28 cellular contexts compared by ENCODE assay signal in the genomic region with DNA sequence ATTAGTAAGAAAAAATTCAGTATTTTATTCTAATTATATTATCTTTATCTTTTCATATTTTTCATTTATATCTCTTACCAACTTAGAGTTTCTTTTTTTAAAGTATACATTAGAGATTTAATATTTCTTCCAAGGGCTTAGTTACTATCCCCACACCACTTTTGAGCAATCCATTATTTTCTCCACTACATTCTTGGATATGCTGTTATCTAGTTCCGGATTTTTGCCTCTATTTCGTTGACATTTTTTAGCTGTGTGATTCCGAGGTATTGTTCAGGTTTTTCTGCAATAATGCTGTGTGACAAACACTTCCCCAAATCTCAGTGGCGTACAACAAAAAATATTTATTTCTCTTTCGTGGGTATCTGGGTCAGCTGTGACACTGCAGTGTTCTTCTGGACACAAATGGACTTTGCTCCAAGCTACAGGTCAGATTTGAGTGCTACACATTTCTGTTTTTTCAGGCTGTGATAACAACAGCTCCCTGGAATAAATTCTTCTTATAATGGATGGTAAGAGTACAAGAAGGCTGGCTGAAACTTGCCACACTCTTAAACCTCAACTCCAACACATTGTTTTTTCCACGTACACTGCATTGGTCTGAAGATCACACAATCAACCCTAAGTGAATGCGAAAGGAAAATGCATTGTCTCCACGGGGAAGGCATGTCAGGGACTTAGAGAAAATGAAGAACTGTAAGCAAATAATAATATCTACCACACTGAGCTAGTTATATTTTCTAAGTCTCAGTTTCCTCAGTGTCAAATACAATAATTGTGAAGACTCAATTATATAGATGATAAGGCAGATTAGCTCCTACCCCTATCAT.
"Had no signal": no experiment of that assay in that cellular context is flagged by ENCODE, and none has a peak within 500 bp of the region (broad histone marks: within the 10 kb centered on the region; RNA-seq: fewer than 3 reads in every experiment).

No MANE protein-coding gene starts in this region.

- H3K36me3 Mint-ChIP-seq: activated naive CD8-positive, alpha-beta T cell; mesothelial cell of epicardium; naive B cell had no signal

- H3K4me1 Mint-ChIP-seq: activated CD4-positive, alpha-beta T cell treated with anti-CD3 and anti-CD28 coated beads for 36 hours; activated CD8-positive, alpha-beta memory T cell treated with anti-CD3 and anti-CD28 coated beads, Interleukin-2, amount 10 ng/mL, durations not matched to agents 7 days and 5 days; central memory CD8-positive, alpha-beta T cell; mesothelial cell of epicardium; naive B cell; nephron progenitor cell had no signal

- H3K27ac ChIP-seq: heart left ventricle, pancreas, psoas muscle, spleen, upper lobe of left lung, vagina had no signal

- H3K9me3 ChIP-seq: heart left ventricle, pancreas, psoas muscle, spleen, upper lobe of left lung, vagina had no signal

- H3K9me3 Mint-ChIP-seq: central memory CD8-positive, alpha-beta T cell; mesothelial cell of epicardium; naive B cell; nephron progenitor cell; stimulated activated naive CD8-positive, alpha-beta T cell treated with anti-CD3 and anti-CD28 coated beads, Interleukin-15, Interleukin-2, amounts not matched to agents 100 ng/mL and 50 ng/mL, for 24 hours had no signal

- H3K4me1 ChIP-seq: heart left ventricle, pancreas, psoas muscle, spleen, upper lobe of left lung, vagina had no signal

- DNase-seq: activated CD4-positive, alpha-beta T cell treated with anti-CD3 and anti-CD28 coated beads for 36 hours; activated CD4-positive, CD25-positive, alpha-beta regulatory T cell; activated CD8-positive, alpha-beta memory T cell treated with anti-CD3 and anti-CD28 coated beads, Interleukin-2, amount 10 ng/mL, durations not matched to agents 7 days and 5 days; activated CD8-positive, alpha-beta T cell treated with anti-CD3 and anti-CD28 coated beads, Interleukin-2, amount 10 ng/mL, durations not matched to agents 7 days and 5 days; activated effector memory CD4-positive, alpha-beta T cell treated with Interleukin-2 at 50 U/mL for 16 hours; activated naive CD4-positive, alpha-beta T cell treated with Interleukin-2 at 50 U/mL for 16 hours; activated T-cell treated with anti-CD3 and anti-CD28 coated beads, Interleukin-2, amount 50 U/mL, for 48 hours; anterior cingulate cortex; dermis blood vessel endothelial cell; effector CD8-positive, alpha-beta T cell; erythroblast; heart left ventricle; left ventricle myocardium superior; mammary epithelial cell; naive B cell; nephron progenitor cell; pancreas; psoas muscle; spleen; stimulated activated CD4-positive, alpha-beta T cell treated with anti-CD3 and anti-CD28 coated beads, Interleukin-2, amount 100 ng/mL, for 48 hours; upper lobe of left lung had no signal

- H3K27me3 ChIP-seq: heart left ventricle, pancreas, spleen, upper lobe of left lung, vagina had no signal

- ATAC-seq: activated CD4-positive, alpha-beta T cell treated with anti-CD3 and anti-CD28 coated beads for 36 hours; activated CD8-positive, alpha-beta memory T cell treated with anti-CD3 and anti-CD28 coated beads, Interleukin-2, amount 10 ng/mL, durations not matched to agents 7 days and 5 days; activated CD8-positive, alpha-beta T cell treated with anti-CD3 and anti-CD28 coated beads, Interleukin-2, amount 10 ng/mL, durations not matched to agents 7 days and 5 days; heart left ventricle; left ventricle myocardium superior; psoas muscle had no signal

- FAIRE-seq: bronchial epithelial cell, endometrium had no signal

- H3K4me3 Mint-ChIP-seq: activated CD4-positive, alpha-beta T cell treated with anti-CD3 and anti-CD28 coated beads for 36 hours; activated CD8-positive, alpha-beta memory T cell treated with anti-CD3 and anti-CD28 coated beads, Interleukin-2, amount 10 ng/mL, durations not matched to agents 7 days and 5 days; activated CD8-positive, alpha-beta T cell treated with anti-CD3 and anti-CD28 coated beads, Interleukin-2, amount 10 ng/mL, durations not matched to agents 7 days and 5 days; activated naive CD8-positive, alpha-beta T cell; central memory CD8-positive, alpha-beta T cell; mesothelial cell of epicardium; naive B cell; nephron progenitor cell; stimulated activated naive CD8-positive, alpha-beta T cell treated with anti-CD3 and anti-CD28 coated beads, Interleukin-15, Interleukin-2, amounts not matched to agents 100 ng/mL and 50 ng/mL, for 24 hours had no signal

- H3K27ac Mint-ChIP-seq: activated CD4-positive, alpha-beta T cell treated with anti-CD3 and anti-CD28 coated beads for 36 hours; activated CD8-positive, alpha-beta memory T cell treated with anti-CD3 and anti-CD28 coated beads, Interleukin-2, amount 10 ng/mL, durations not matched to agents 7 days and 5 days; activated CD8-positive, alpha-beta T cell treated with anti-CD3 and anti-CD28 coated beads, Interleukin-2, amount 10 ng/mL, durations not matched to agents 7 days and 5 days; activated naive CD8-positive, alpha-beta T cell; mesothelial cell of epicardium; naive B cell; nephron progenitor cell; stimulated activated naive CD8-positive, alpha-beta T cell treated with anti-CD3 and anti-CD28 coated beads, Interleukin-15, Interleukin-2, amounts not matched to agents 100 ng/mL and 50 ng/mL, for 24 hours had no signal

- H3K27me3 Mint-ChIP-seq: activated CD4-positive, alpha-beta T cell treated with anti-CD3 and anti-CD28 coated beads for 36 hours; activated naive CD8-positive, alpha-beta T cell; central memory CD8-positive, alpha-beta T cell; naive B cell; stimulated activated naive CD8-positive, alpha-beta T cell treated with anti-CD3 and anti-CD28 coated beads, Interleukin-15, Interleukin-2, amounts not matched to agents 100 ng/mL and 50 ng/mL, for 24 hours had no signal

- H3K4me3 ChIP-seq: heart left ventricle, pancreas, psoas muscle, spleen, upper lobe of left lung, vagina had no signal

- H3K36me3 ChIP-seq: heart left ventricle, pancreas, spleen, upper lobe of left lung, vagina had no signal
